In genomic region chr2:160943429-160943828, GRCh38 we compare ENCODE assay signal across 11 cellular contexts.
"Had no signal": no experiment of that assay in that cellular context is flagged by ENCODE, and none has a peak within 500 bp of the region (broad histone marks: within the 10 kb centered on the region; RNA-seq: fewer than 3 reads in every experiment).

No MANE protein-coding gene starts in this region.

- H3K9me3 ChIP-seq: HAP-1 had no signal

- H3K27ac ChIP-seq: GM23248 had no signal

- H3K4me3 ChIP-seq: GM23248, GM23338, HAP-1 had no signal

- DNase-seq: GOT3, H7, H9, HCEC 1CT, HFFc6 had no signal

- H3K27ac Mint-ChIP-seq: GM23338, H9, HFFc6 had no signal

- FAIRE-seq: H1, H54 had no signal

- ATAC-seq: HCT116 had no signal

- H3K9me3 Mint-ChIP-seq: HFFc6 had no signal

- H3K4me3 Mint-ChIP-seq: GM23338, H9, HFFc6 had no signal
